ENCODE assay signal across 16 cellular contexts in the genomic region with DNA sequence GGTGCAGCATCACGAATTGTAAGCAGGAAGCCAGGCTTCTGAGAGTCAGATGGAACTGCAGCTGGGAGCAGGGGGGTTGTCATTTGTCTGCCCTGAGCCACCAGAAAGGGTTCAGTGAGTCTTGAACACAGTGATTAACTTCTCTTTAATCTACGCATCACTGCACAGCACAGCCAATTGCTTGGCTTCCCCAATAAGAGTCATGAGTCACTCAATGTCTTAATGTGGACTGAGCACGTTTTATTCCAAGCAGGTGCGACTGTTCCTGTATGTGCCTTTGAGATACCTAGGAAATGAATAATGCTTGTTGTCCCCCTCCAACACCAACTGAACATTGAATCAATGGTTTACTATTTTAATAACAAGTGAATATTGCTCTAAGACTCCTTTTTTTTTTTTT. TPM values are rescaled to one million over a fixed set of nuclear protein-coding genes. Genes with fewer than 3 reads are reported as not detected.
A peak's percentile ranks its signal among the peaks of the same experiment; 100 is the strongest.
DNase-seq lines count a peak whose midpoint lies in the region; ATAC-seq lines count a peak whose summit lies in the region.
"Had no signal": no experiment of that assay in that cellular context is flagged by ENCODE, and none has a peak within 500 bp of the region (broad histone marks: within the 10 kb centered on the region; RNA-seq: fewer than 3 reads in every experiment).

No MANE protein-coding gene starts in this region.

- no peaks in the 10 kb centered on the region for H3K36me3 Mint-ChIP-seq in stimulated activated memory B cell treated with anti-CD40 and anti-IgM and Interleukin-4, amounts not matched to agents 10 μg/mL and 1 μg/mL and 100 μg/mL, for 72 hours
- no peaks in the 10 kb centered on the region for H3K36me3 Mint-ChIP-seq in activated T-cell treated with anti-CD3 and anti-CD28 coated beads, Interleukin-2, amount 50 U/mL, for 72 hours (ENCODE audit: insufficient read depth in 2 of 2)
- H3K36me3 Mint-ChIP-seq in CD8-positive, alpha-beta memory T cell: no peaks in the 10 kb centered on the region

- H3K9me3 Mint-ChIP-seq in stimulated activated memory B cell treated with anti-CD40 and anti-IgM and Interleukin-4, amounts not matched to agents 10 μg/mL and 1 μg/mL and 100 μg/mL, for 72 hours: no peaks in the 10 kb centered on the region
- no peaks in the 10 kb centered on the region for H3K9me3 Mint-ChIP-seq in activated T-cell treated with anti-CD3 and anti-CD28 coated beads, Interleukin-2, amount 50 U/mL, for 72 hours
- no peaks in the 10 kb centered on the region for H3K9me3 Mint-ChIP-seq in CD8-positive, alpha-beta memory T cell

- POLR2A ChIA-PET in CD8-positive, alpha-beta memory T cell (lab: Charles Lee): no interaction called here

- H3K4me1 Mint-ChIP-seq in stimulated activated memory B cell treated with anti-CD40 and anti-IgM and Interleukin-4, amounts not matched to agents 10 μg/mL and 1 μg/mL and 100 μg/mL, for 72 hours: peaks cover 22% of the 10 kb centered on the region
- H3K4me1 Mint-ChIP-seq in activated T-cell treated with anti-CD3 and anti-CD28 coated beads, Interleukin-2, amount 50 U/mL, for 72 hours (ENCODE audit: low read depth): peaks cover 8% of the 10 kb centered on the region
- peaks cover 0 to 2% (median 0%) of the 10 kb centered on the region in 3 donors for H3K4me1 Mint-ChIP-seq in CD8-positive, alpha-beta memory T cell

- no peaks in the 10 kb centered on the region for H3K36me3 ChIP-seq in CD8-positive, alpha-beta memory T cell (ENCODE audit: insufficient read depth, low read length)
- H3K36me3 ChIP-seq: HAP-1, thoracic aorta had no signal

- no peak overlapping the region for H3K27ac ChIP-seq in CD8-positive, alpha-beta memory T cell (ENCODE audit: low read depth, low read length)
- H3K27ac ChIP-seq: SK-N-MC, thoracic aorta had no signal

- H3K27me3 ChIP-seq in CD8-positive, alpha-beta memory T cell (ENCODE audit: insufficient read depth, low read length, poor library complexity, severe bottlenecking): no peaks in the 10 kb centered on the region

- H3K4me3 Mint-ChIP-seq in stimulated activated memory B cell treated with anti-CD40 and anti-IgM and Interleukin-4, amounts not matched to agents 10 μg/mL and 1 μg/mL and 100 μg/mL, for 72 hours: no peak overlapping the region
- H3K4me3 Mint-ChIP-seq in activated T-cell treated with anti-CD3 and anti-CD28 coated beads, Interleukin-2, amount 50 U/mL, for 72 hours: no peak overlapping the region
- H3K4me3 Mint-ChIP-seq in CD8-positive, alpha-beta memory T cell: no peak overlapping the region

- CTCF ChIA-PET in CD8-positive, alpha-beta memory T cell (lab: Charles Lee): no interaction called here

- DNase-seq in NCI-H2107 treated with DMSO at 0.1 percent for 48 hours (lab: John Stamatoyannopoulos, UW; ENCODE audit: unreplicated experiment) (peak; percentile 31), NCI-H2107 (lab: John Stamatoyannopoulos, UW) (no peak), NCI-H510A treated with DMSO at 0.1 percent for 48 hours (lab: John Stamatoyannopoulos, UW) (peak; percentile 86), germinal center (ENCODE audit: low spot score) (peak; percentile 13), T1000 (lab: John Stamatoyannopoulos, UW) (no peak)
- DNase-seq in activated T-cell treated with anti-CD3 and anti-CD28 coated beads, Interleukin-2, amount 50 U/mL, for 72 hours: no peak
- no peak for DNase-seq in CD8-positive, alpha-beta memory T cell
- DNase-seq: activated CD4-positive, CD25-positive, alpha-beta regulatory T cell; activated T-cell treated with anti-CD3 and anti-CD28 coated beads, Interleukin-2, amount 50 U/mL, for 48 hours; DMS 273 treated with DMSO at 0.1 percent for 48 hours; NCI-H524 treated with DMSO at 0.1 percent for 48 hours had no signal

- peak; percentile 89 for ATAC-seq in stimulated activated memory B cell treated with anti-CD40 and anti-IgM and Interleukin-4, amounts not matched to agents 10 μg/mL and 1 μg/mL and 100 μg/mL, for 72 hours
- no peak for ATAC-seq in activated T-cell treated with anti-CD3 and anti-CD28 coated beads, Interleukin-2, amount 50 U/mL, for 72 hours (replicated peaks in 1 of 2)
- ATAC-seq: sciatic nerve had no signal

- H3K27me3 Mint-ChIP-seq in stimulated activated memory B cell treated with anti-CD40 and anti-IgM and Interleukin-4, amounts not matched to agents 10 μg/mL and 1 μg/mL and 100 μg/mL, for 72 hours: peaks cover 33% of the 10 kb centered on the region
- peaks cover 13% of the 10 kb centered on the region for H3K27me3 Mint-ChIP-seq in activated T-cell treated with anti-CD3 and anti-CD28 coated beads, Interleukin-2, amount 50 U/mL, for 72 hours (ENCODE audit: low read depth)
- H3K27me3 Mint-ChIP-seq in CD8-positive, alpha-beta memory T cell: peaks cover 7% of the 10 kb centered on the region in 2 donors

- H3K27ac Mint-ChIP-seq in stimulated activated memory B cell treated with anti-CD40 and anti-IgM and Interleukin-4, amounts not matched to agents 10 μg/mL and 1 μg/mL and 100 μg/mL, for 72 hours: no peak overlapping the region
- no peak overlapping the region for H3K27ac Mint-ChIP-seq in activated T-cell treated with anti-CD3 and anti-CD28 coated beads, Interleukin-2, amount 50 U/mL, for 72 hours
- H3K27ac Mint-ChIP-seq in CD8-positive, alpha-beta memory T cell: no peak overlapping the region

- H3K9me3 ChIP-seq in CD8-positive, alpha-beta memory T cell (ENCODE audit: low read length): no peaks in the 10 kb centered on the region
- H3K9me3 ChIP-seq: HAP-1, thoracic aorta had no signal

- H3K4me1 ChIP-seq in CD8-positive, alpha-beta memory T cell (ENCODE audit: insufficient read depth, low read length): no peaks in the 10 kb centered on the region
- H3K4me1 ChIP-seq: HAP-1 had no signal

- no peak overlapping the region for H3K4me3 ChIP-seq in CD8-positive, alpha-beta memory T cell (ENCODE audit: low read length)
- H3K4me3 ChIP-seq: HAP-1, SK-N-MC, thoracic aorta had no signal

RNA-seq across cellular contexts. Expression of gene PLEKHA1, which starts 26.0 kb away (rescaled TPM):
- 10 to 100 TPM in 1 of 2 donors, 1 to 10 TPM in 1; 8.7 to 14.8 TPM for total RNA-seq in activated T-cell treated with anti-CD3 and anti-CD28 coated beads, Interleukin-2, amount 50 U/mL, for 72 hours
- total RNA-seq in CD8-positive, alpha-beta memory T cell: 10 to 100 TPM; 14.5 to 16.8 TPM
- polyA plus RNA-seq in CD8-positive, alpha-beta memory T cell: 101 TPM

Comparison
In these comparisons a context has a peak if more than half of its experiments do, and no peak if none do; other contexts are left out.
1. DNase-seq: peak in NCI-H2107 treated with DMSO at 0.1 percent for 48 hours (single experiment), NCI-H510A treated with DMSO at 0.1 percent for 48 hours (single experiment) and germinal center (single experiment); none in NCI-H2107 (single experiment), activated T-cell treated with anti-CD3 and anti-CD28 coated beads, Interleukin-2, amount 50 U/mL, for 72 hours (0 of 2), CD8-positive, alpha-beta memory T cell (0 of 5) and T1000 (single experiment).